8 cellular contexts compared by ENCODE assay signal in the genomic region with DNA sequence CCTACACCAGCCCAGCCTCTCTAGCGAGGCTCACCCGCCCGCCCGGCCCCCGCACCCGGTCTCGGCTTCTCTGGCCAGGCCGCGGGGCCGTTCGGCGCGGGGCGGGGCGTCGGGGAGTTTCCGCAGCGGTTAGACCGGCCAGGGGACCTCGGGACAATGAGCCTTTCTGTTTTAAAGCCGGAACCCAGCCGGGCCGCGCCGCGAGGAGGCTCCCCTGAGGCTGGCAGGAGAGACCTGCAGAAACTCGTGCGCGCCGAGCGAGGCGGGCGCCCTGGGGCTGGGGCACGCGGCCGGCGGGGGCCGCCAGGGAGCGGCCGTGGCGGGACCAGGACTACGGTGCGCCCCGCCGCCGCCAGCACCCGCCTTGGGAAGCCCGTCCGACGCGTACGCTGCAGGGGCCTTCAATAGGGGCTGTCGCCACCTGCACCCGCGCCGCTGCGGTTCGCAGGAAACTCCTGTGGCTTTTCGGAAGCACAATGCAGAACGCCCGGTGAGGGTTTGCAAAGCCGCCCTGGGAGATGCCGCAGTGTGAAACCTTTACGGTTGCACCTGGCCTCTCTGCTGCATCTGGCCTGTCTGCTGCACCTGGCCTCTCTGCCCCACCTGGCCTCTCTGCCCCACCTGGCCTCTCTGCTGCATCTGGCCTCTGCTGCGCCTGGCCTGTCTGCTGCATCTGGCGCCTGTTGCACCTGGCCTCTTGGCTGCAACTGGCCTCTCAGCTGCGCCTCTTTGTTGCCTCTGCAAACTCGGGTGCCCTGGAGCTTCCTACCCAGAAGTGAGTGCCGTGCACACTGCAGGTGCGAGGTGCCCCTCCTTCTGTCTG.
DNase-seq lines count a peak whose midpoint lies in the region; ATAC-seq and TF ChIP-seq lines count a peak whose summit lies in the region.

No MANE protein-coding gene starts in this region.

- no peak for TF ChIP-seq CTCF in Calu3 (IDR thresholded peaks at IDR 0.05; ENCODE audit: unreplicated experiment)

- H3K4me3 ChIP-seq in SJCRH30 = peak overlapping the region; percentile 51
- H3K4me3 ChIP-seq in rectal smooth muscle tissue (ENCODE audit: low read length) = peak overlapping the region; percentile 53

- peak; percentile 77 for ATAC-seq in GM21390 (IDR thresholded peaks at IDR 0.05; ENCODE audit: unreplicated experiment)
- ATAC-seq in left ventricle myocardium superior = peak; percentile 79

- H3K27me3 ChIP-seq in SJCRH30 (no peaks in the 10 kb centered on the region), rectal smooth muscle tissue (ENCODE audit: control insufficient read depth, insufficient read depth, low read length) (no peaks in the 10 kb centered on the region)

- DNase-seq in Calu3 (peak; percentile 87), HUDEP-2 (lab: John Stamatoyannopoulos, UW; ENCODE audit: unreplicated experiment in 76 of 76) (peak in 39 of 76 experiments; percentile 1 to 65 (median 27)), SJCRH30 (peak; percentile 14 to 35), left ventricle myocardium superior (peak; percentile 76), cerebellar nuclear complex (lab: John Stamatoyannopoulos, UW) (no peak)

- no peak overlapping the region for H3K27ac Mint-ChIP-seq in Calu3 (ENCODE audit: unreplicated experiment)
- H3K27ac Mint-ChIP-seq in activated naive CD8-positive, alpha-beta T cell = peak overlapping the region; percentile 22

- peaks cover 15% of the 10 kb centered on the region for H3K36me3 Mint-ChIP-seq in Calu3 (ENCODE audit: insufficient read depth, unreplicated experiment)
- no peaks in the 10 kb centered on the region for H3K36me3 Mint-ChIP-seq in activated naive CD8-positive, alpha-beta T cell

- H3K36me3 ChIP-seq in SJCRH30 = no peaks in the 10 kb centered on the region
- no peaks in the 10 kb centered on the region for H3K36me3 ChIP-seq in rectal smooth muscle tissue (ENCODE audit: control insufficient read depth, insufficient read depth, low read length)

- H3K9ac ChIP-seq in rectal smooth muscle tissue (ENCODE audit: low read length) = no peak overlapping the region

- H3K9me3 ChIP-seq in SJCRH30 (replicated peaks) = no peaks in the 10 kb centered on the region

- intact Hi-C loops in Calu3 (cut with micrococcal nuclease; ENCODE audit: unreplicated experiment) (no loop called here), left ventricle myocardium superior (cut with micrococcal nuclease) (no loop called here)

- peaks cover 14% of the 10 kb centered on the region for H3K4me1 Mint-ChIP-seq in Calu3 (ENCODE audit: low read depth, unreplicated experiment)
- peaks cover 12% of the 10 kb centered on the region for H3K4me1 Mint-ChIP-seq in activated naive CD8-positive, alpha-beta T cell (ENCODE audit: low read depth)

- H3K27ac ChIP-seq in SJCRH30 = no peak overlapping the region
- H3K27ac ChIP-seq in rectal smooth muscle tissue (ENCODE audit: low read depth, low read length) = no peak overlapping the region

- H3K4me3 Mint-ChIP-seq in Calu3 (ENCODE audit: low read depth, unreplicated experiment) = peak overlapping the region; percentile 91
- peak overlapping the region; percentile 84 for H3K4me3 Mint-ChIP-seq in activated naive CD8-positive, alpha-beta T cell

- H3K27me3 Mint-ChIP-seq in Calu3 (ENCODE audit: unreplicated experiment) = no peaks in the 10 kb centered on the region
- peaks cover 1% of the 10 kb centered on the region for H3K27me3 Mint-ChIP-seq in activated naive CD8-positive, alpha-beta T cell

- CTCF ChIA-PET in Calu3 (lab: Charles Lee) = interaction anchor here (1.8 kb wide), 1 partner anchor 15 kb away, joined by 6 read pairs; no protein-coding TSS in a partner anchor

- BruUV-seq in Calu3 (replicated peaks; lab: Mats Ljungman, UMichigan) = no TSS peak

- H3K4me1 ChIP-seq in SJCRH30 (no peaks in the 10 kb centered on the region), rectal smooth muscle tissue (ENCODE audit: control insufficient read depth, insufficient read depth, low read length) (no peaks in the 10 kb centered on the region)

- H3K9me3 Mint-ChIP-seq in Calu3 (ENCODE audit: low read depth, unreplicated experiment) = no peaks in the 10 kb centered on the region
- no peaks in the 10 kb centered on the region for H3K9me3 Mint-ChIP-seq in activated naive CD8-positive, alpha-beta T cell (ENCODE audit: low read depth)

Comparison
In these comparisons a context has a peak if more than half of its experiments do, and no peak if none do; other contexts are left out.
1. DNase-seq: peak in Calu3 (single experiment), HUDEP-2 (39 of 76), SJCRH30 (2 of 2) and left ventricle myocardium superior (single experiment); none in cerebellar nuclear complex (0 of 2).